In genomic region chr16:54242199-54242598, GRCh38 we compare ENCODE assay signal across 13 cellular contexts. TPM values are rescaled to one million over a fixed set of nuclear protein-coding genes. Genes with fewer than 3 reads are reported as not detected.
DNase-seq lines count a peak whose midpoint lies in the region; ATAC-seq, FAIRE-seq and TF ChIP-seq lines count a peak whose summit lies in the region.
"Had no signal": no experiment of that assay in that cellular context is flagged by ENCODE, and none has a peak within 500 bp of the region (broad histone marks: within the 10 kb centered on the region; RNA-seq: fewer than 3 reads in every experiment).

No MANE protein-coding gene starts in this region.

- no peaks in the 10 kb centered on the region for H3K9me3 ChIP-seq in GM12878 (replicated peaks; ENCODE audit: control insufficient read depth, insufficient read depth, low read length)
- no peaks in the 10 kb centered on the region for H3K9me3 ChIP-seq in neuronal stem cell (replicated peaks in 1 of 2; ENCODE audit: control insufficient read depth in 2 of 2, insufficient read depth in 1 of 2, low read depth in 1 of 2, low read length in 2 of 2)
- H3K9me3 ChIP-seq in upper lobe of left lung = no peaks in the 10 kb centered on the region
- H3K9me3 ChIP-seq in esophagus muscularis mucosa = no peaks in the 10 kb centered on the region

- no peaks in the 10 kb centered on the region for H3K79me2 ChIP-seq in GM12878 (ENCODE audit: control insufficient read depth, insufficient read depth, low read length)

- H2BK5ac ChIP-seq in neuronal stem cell (ENCODE audit: low read length) = no peak overlapping the region

- no peak for TF ChIP-seq POLR2A in GM12878 (IDR thresholded peaks at IDR 0.05; ENCODE audit: low read depth, low read length)
- no peak for TF ChIP-seq POLR2A in upper lobe of left lung (IDR thresholded peaks at IDR 0.05)
- no peak for TF ChIP-seq POLR2A in esophagus muscularis mucosa (IDR thresholded peaks at IDR 0.05; ENCODE audit: low read depth)

- no peak overlapping the region for H3K9ac ChIP-seq in GM12878 (ENCODE audit: control insufficient read depth, insufficient read depth, low read length)
- H3K9ac ChIP-seq in neuronal stem cell (ENCODE audit: low read depth, low read length, poor library complexity) = no peak overlapping the region

- no peak overlapping the region for H3K4ac ChIP-seq in neuronal stem cell (ENCODE audit: low read length)

- ATAC-seq in GM12878 = peak; percentile 23; the same call in 1 of the 3 replicates
- ATAC-seq in upper lobe of left lung (ENCODE audit: low FRiP score in 2 of 2) = no peak
- no peak for ATAC-seq in HG02571 (IDR thresholded peaks at IDR 0.05; ENCODE audit: unreplicated experiment)
- ATAC-seq: Right ventricle myocardium inferior, sciatic nerve had no signal

- H3K27me3 ChIP-seq in GM12878 (replicated peaks in 1 of 2; ENCODE audit: control insufficient read depth in 2 of 2, insufficient read depth in 2 of 2, low read length in 1 of 2) (no peaks in the 10 kb centered on the region), neuronal stem cell (ENCODE audit: control insufficient read depth in 3 of 3, insufficient read depth in 3 of 3, low read depth in 1 of 3, low read length in 3 of 3) (no peaks in the 10 kb centered on the region), upper lobe of left lung (no peaks in the 10 kb centered on the region), esophagus muscularis mucosa (peaks cover 0 to 23% (median 0%) of the 10 kb centered on the region in 4 donors)

- WGBS in GM12878 (ENCODE audit: insufficient coverage, insufficient replicate concordance, low lambda C conversion rate, missing lambda C conversion rate) = 23% methylated on average over 4 of the region's 4 CpGs
- no CpG with 5 or more reads among the region's 4 CpGs for WGBS in neuronal stem cell (ENCODE audit: extremely low coverage in 2 of 2, insufficient read length in 2 of 2, insufficient replicate concordance in 1 of 2), 2 donors
- WGBS in upper lobe of left lung, 2 donors = 83 to 89% methylated on average over 4 of the region's 4 CpGs
- 84% methylated on average over 3 of the region's 4 CpGs for WGBS in esophagus muscularis mucosa

- H3K4me1 ChIP-seq in GM12878 (ENCODE audit: control insufficient read depth, insufficient read depth, low read length) (no peaks in the 10 kb centered on the region), neuronal stem cell (ENCODE audit: control insufficient read depth in 2 of 2, insufficient read depth in 1 of 2, low read depth in 1 of 2, low read length in 2 of 2) (peaks cover 2 to 6% of the 10 kb centered on the region in 2 donors), upper lobe of left lung (peaks cover 0 to 6% (median 0%) of the 10 kb centered on the region in 4 donors), esophagus muscularis mucosa (peaks cover 0 to 11% (median 8%) of the 10 kb centered on the region in 4 donors)

- H3K14ac ChIP-seq in neuronal stem cell (ENCODE audit: low read length) = no peak overlapping the region

- H3K36me3 ChIP-seq in GM12878 (ENCODE audit: control insufficient read depth in 2 of 2, insufficient read depth in 2 of 2, low read length in 1 of 2) (no peaks in the 10 kb centered on the region), neuronal stem cell (replicated peaks in 1 of 2; ENCODE audit: control insufficient read depth in 2 of 2, insufficient read depth in 2 of 2, low read length in 2 of 2) (no peaks in the 10 kb centered on the region), upper lobe of left lung (no peaks in the 10 kb centered on the region), esophagus muscularis mucosa (no peaks in the 10 kb centered on the region)

- no peak overlapping the region for H4K91ac ChIP-seq in neuronal stem cell (ENCODE audit: low read depth, low read length, poor library complexity)

- no peak for TF ChIP-seq EP300 in GM12878 (IDR thresholded peaks at IDR 0.05; ENCODE audit: borderline replicate concordance in 1 of 2, control insufficient read depth in 1 of 2, low read depth in 2 of 2, low read length in 2 of 2)
- no peak for TF ChIP-seq EP300 in upper lobe of left lung (IDR thresholded peaks at IDR 0.05)
- TF ChIP-seq EP300 in esophagus muscularis mucosa (IDR thresholded peaks at IDR 0.05) = no peak

- H3K79me1 ChIP-seq in neuronal stem cell (ENCODE audit: low read depth, low read length) = no peaks in the 10 kb centered on the region

- H2BK12ac ChIP-seq in neuronal stem cell (ENCODE audit: low read length) = no peak overlapping the region

- peak overlapping the region; percentile 6 for H3K18ac ChIP-seq in neuronal stem cell (ENCODE audit: low read length)

- RAD21 ChIA-PET in GM12878 (lab: Charles Lee; ENCODE audit: unreplicated experiment) = no interaction called here

- H3K27ac ChIP-seq in GM12878 (ENCODE audit: control insufficient read depth, insufficient read depth) (no peak overlapping the region), neuronal stem cell (replicated peaks; ENCODE audit: low read length) (no peak overlapping the region), upper lobe of left lung (no peak overlapping the region), esophagus muscularis mucosa (replicated peaks in 1 of 4) (no peak overlapping the region)

- no peak overlapping the region for H2BK120ac ChIP-seq in neuronal stem cell (ENCODE audit: low read depth, low read length)

- TF ChIP-seq CTCF in GM12878 (IDR thresholded peaks at IDR 0.05 in 2 of 3, conservative IDR thresholded peaks at IDR 0.05 in 1 of 3; ENCODE audit: control insufficient read depth in 2 of 3, extremely low read depth in 1 of 3, insufficient read depth in 1 of 3, low read depth in 3 of 3, low read length in 3 of 3) (no peak), upper lobe of left lung (IDR thresholded peaks at IDR 0.05) (no peak), esophagus muscularis mucosa (IDR thresholded peaks at IDR 0.05) (no peak)

- H3K4me2 ChIP-seq in GM12878 (ENCODE audit: control insufficient read depth, insufficient read depth) = no peak overlapping the region
- H3K4me2 ChIP-seq in neuronal stem cell (ENCODE audit: insufficient read depth, low read length, poor library complexity, severe bottlenecking) = no peak overlapping the region

- no peak overlapping the region for H2AK5ac ChIP-seq in neuronal stem cell (ENCODE audit: low read depth, low read length)

- H3K4me3 ChIP-seq in GM12878 (no peak overlapping the region), neuronal stem cell (ENCODE audit: low read length in 2 of 2) (no peak overlapping the region), upper lobe of left lung (no peak overlapping the region), esophagus muscularis mucosa (no peak overlapping the region)

- POLR2A ChIA-PET in GM12878 (lab: Charles Lee) = no interaction called here

- DNase-seq in NCI-H2227 (lab: John Stamatoyannopoulos, UW; ENCODE audit: unreplicated experiment) (peak; percentile 2), NCI-H2227 treated with DMSO at 0.1 percent for 48 hours (lab: John Stamatoyannopoulos, UW) (no peak), NAMALWA (ENCODE audit: low spot score) (peak; percentile 51), GM12878 (ENCODE audit: low read depth, low spot score) (no peak), neuronal stem cell (ENCODE audit: low spot score) (peak; percentile 29), upper lobe of left lung (no peak), esophagus muscularis mucosa (ENCODE audit: extremely low spot score) (no peak)
- DNase-seq: activated CD4-positive, CD25-positive, alpha-beta regulatory T cell; NCI-H1694 treated with DMSO at 0.1 percent for 48 hours had no signal

- H2BK15ac ChIP-seq in neuronal stem cell (ENCODE audit: low read length) = no peak overlapping the region

- no peak overlapping the region for H4K8ac ChIP-seq in neuronal stem cell (ENCODE audit: low read depth, low read length)

- in situ Hi-C loops in GM12878 (cut with MboI) = no loop called here

- SMC1A ChIA-PET in GM12878 (lab: Charles Lee; ENCODE audit: uncharacterized antibody, unreplicated experiment) = no interaction called here

- TF ChIP-seq RAD21 in GM12878 (IDR thresholded peaks at IDR 0.05; ENCODE audit: insufficient read depth, low read depth, low read length) = no peak

- CTCF ChIA-PET in GM12878 (lab: Yijun Ruan, JAX) = no interaction called here

- no peak overlapping the region for H2AFZ ChIP-seq in GM12878 (ENCODE audit: control insufficient read depth, low read depth, low read length)
- peak overlapping the region; percentile 67 for H2AFZ ChIP-seq in neuronal stem cell (ENCODE audit: low read length)

- FAIRE-seq in GM12878 (lab: Jason Lieb, UNC) = no peak

- intact Hi-C loops in GM12878 (cut with micrococcal nuclease; ENCODE audit: unreplicated experiment) = no loop called here
- intact Hi-C loops in esophagus muscularis mucosa (cut with DNase I) = no loop called here

- H4K20me1 ChIP-seq in GM12878 (ENCODE audit: control insufficient read depth, insufficient read depth) = no peaks in the 10 kb centered on the region

- no peak overlapping the region for H3K23ac ChIP-seq in neuronal stem cell (ENCODE audit: low read depth, low read length, poor library complexity)

- BruUV-seq in GM12878 (replicated peaks; lab: Mats Ljungman, UMichigan) = no TSS peak

TF ChIP-seq in GM12878, 131 proteins besides CTCF, POLR2A, EP300 and RAD21 (continues in another document):
- no peak for TF ChIP-seq TBL1XR1 (IDR thresholded peaks at IDR 0.05; ENCODE audit: low read depth, low read length)
- no peak for TF ChIP-seq YY1 (IDR thresholded peaks at IDR 0.05; ENCODE audit: low read depth, low read length)
- TF ChIP-seq HCFC1 (IDR thresholded peaks at IDR 0.05; ENCODE audit: low read length) = peak; percentile 36; the same call in 1 of the 2 replicates

RNA-seq across cellular contexts. Expression of gene IRX3, which starts 44.4 kb away (rescaled TPM):
- total RNA-seq in GM12878 (2013; cell fraction: nucleolus; rRNA removed) = not detected in 2 replicates
- total RNA-seq in GM12878 (2014; rRNA removed) = not detected in 2 replicates
- not detected in 2 replicates for total RNA-seq in GM12878 (2014; rRNA removed; fragmentation: Illumina TruSeq; extraction: Trizol)
- total RNA-seq in GM12878 (2021) = not detected in 2 replicates
- not detected for polyA plus RNA-seq in GM12878 (2011; ENCODE audit: low read depth)
- polyA plus RNA-seq in GM12878 (2011; rRNA removed) = not detected in 2 replicates
- not detected in 2 replicates for polyA plus RNA-seq in GM12878 (2011; cell fraction: cytosol; rRNA removed)
- polyA plus RNA-seq in GM12878 (2011; cell fraction: nucleus; rRNA removed) = not detected in 2 replicates
- not detected in 2 replicates for polyA plus RNA-seq in GM12878 (2012)
- polyA plus RNA-seq in GM12878 (2014; fragmentation: Illumina TruSeq; extraction: Trizol) = not detected in 2 replicates
- polyA plus RNA-seq in GM12878 (2014; fragmentation: Nextera tagmentation; extraction: Ambion mirVana) = not detected
- polyA plus RNA-seq in GM12878 (2014; rRNA removed) = not detected in 2 replicates
- under 1 TPM in 1 of 2 experiments, not detected in 1; 0.05 TPM for polyA plus RNA-seq in GM12878 (2016; fragmentation: Nextera tagmentation; extraction: Ambion mirVana)
- polyA minus RNA-seq in GM12878 (2011; rRNA and poly(A)+ RNA removed) = not detected in 2 replicates
- 1.3 TPM in 1 of 2 replicates, not detected in the other for polyA minus RNA-seq in GM12878 (2011; cell fraction: cytosol; rRNA and poly(A)+ RNA removed)
- not detected in 2 replicates for polyA minus RNA-seq in GM12878 (2011; cell fraction: nucleus; rRNA and poly(A)+ RNA removed)
- polyA plus RNA-seq in neuronal stem cell (2013, experiment 1 of 2) = 8.1 TPM
- polyA plus RNA-seq in neuronal stem cell (2013, experiment 2 of 2) = 8.2 TPM
- 100 to 1,000 TPM in 2 of 6 donors, 10 to 100 TPM in 4; 50.9 to 157 (median 61.3) TPM for total RNA-seq in upper lobe of left lung
- total RNA-seq in esophagus muscularis mucosa = 1 to 10 TPM in 2 of 4 donors, under 1 TPM in 2; 0.39 to 1.7 (median 1.1) TPM
- polyA plus RNA-seq: AG04450 had no signal

Comparison
In these comparisons a context has a peak if more than half of its experiments do, and no peak if none do; other contexts are left out.
1. DNase-seq: peak in NCI-H2227 (single experiment), NAMALWA (single experiment) and neuronal stem cell (single experiment); none in NCI-H2227 treated with DMSO at 0.1 percent for 48 hours (single experiment), GM12878 (single experiment), upper lobe of left lung (0 of 2) and esophagus muscularis mucosa (single experiment).
2. RNA of gene IRX3, which starts 44.4 kb away (total RNA-seq): 50.9 to 157 TPM in upper lobe of left lung; 0.39 to 1.7 TPM in esophagus muscularis mucosa and not detected in GM12878; every median in the first group is over 10 times any median in the second.